In the genomic region with DNA sequence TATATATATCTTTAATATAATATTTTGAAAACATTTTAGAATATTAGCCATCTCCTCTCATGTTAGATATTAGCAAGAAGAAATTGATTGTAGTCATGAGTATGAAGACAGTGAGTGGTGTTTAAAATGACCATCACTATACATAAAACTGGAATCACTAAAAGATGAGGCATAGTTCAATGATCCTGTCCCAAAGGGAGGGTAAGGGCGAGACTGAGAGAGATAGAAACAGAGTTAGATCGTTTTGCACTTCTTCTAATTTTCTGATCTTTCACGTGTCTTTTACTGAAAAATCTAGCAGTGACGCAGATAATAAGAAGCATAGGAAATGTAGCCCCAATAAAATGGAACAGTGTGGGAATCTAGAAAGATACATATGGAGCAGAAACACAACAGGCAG, we compare ENCODE assay signal across 35 cellular contexts.
"Had no signal": no experiment of that assay in that cellular context is flagged by ENCODE, and none has a peak within 500 bp of the region (broad histone marks: within the 10 kb centered on the region; RNA-seq: fewer than 3 reads in every experiment).

No MANE protein-coding gene starts in this region.

- H3K4me3 ChIP-seq: MG63 had no signal

- H3K27me3 ChIP-seq: MG63 had no signal

- H3K36me3 ChIP-seq: MG63 had no signal

- DNase-seq: Karpas-422, Kasumi-1, MG63, MM.1S, MV-4-11, NCI-H1048, NCI-H1092, NCI-H1092 treated with DMSO at 0.1 percent for 48 hours, NCI-H1105, NCI-H1105 treated with DMSO at 0.1 percent for 48 hours, NCI-H1417, NCI-H1417 treated with DMSO at 0.1 percent for 48 hours, NCI-H1436, NCI-H1436 treated with DMSO at 0.1 percent for 48 hours, NCI-H146, NCI-H1694, NCI-H1694 treated with DMSO at 0.1 percent for 48 hours, NCI-H187, NCI-H187 treated with DMSO at 0.1 percent for 48 hours, NCI-H1930, NCI-H2029, NCI-H2029 treated with DMSO at 0.1 percent for 48 hours, NCI-H2081, NCI-H2081 treated with DMSO at 0.1 percent for 48 hours, NCI-H2107, NCI-H2171, NCI-H2171 treated with DMSO at 0.1 percent for 48 hours, NCI-H2227 treated with DMSO at 0.1 percent for 48 hours, NCI-H226, NCI-H345, NCI-H446, NCI-H446 treated with DMSO at 0.1 percent for 48 hours, NCI-H510A, NCI-H510A treated with DMSO at 0.1 percent for 48 hours, NCI-H524 had no signal
